In the genomic region with DNA sequence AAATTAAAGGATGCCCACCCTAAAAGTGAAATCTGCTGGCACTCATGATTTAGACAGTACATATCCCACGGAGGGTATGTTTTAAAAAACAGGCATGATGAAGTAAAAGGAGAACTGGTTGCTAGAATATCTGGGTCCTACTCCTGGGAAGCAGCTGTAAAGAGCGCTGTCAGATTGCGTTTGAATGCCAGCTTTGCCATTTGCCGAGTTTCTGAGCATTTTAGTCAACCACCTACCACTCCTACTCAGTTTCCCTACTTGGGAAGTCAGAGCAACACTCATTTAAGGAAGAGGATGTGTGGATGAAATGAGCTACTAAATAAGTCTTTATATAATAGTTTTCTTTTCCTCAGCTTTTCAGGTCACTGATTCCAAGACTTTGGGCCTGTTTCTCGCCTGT, we compare ENCODE assay signal across 8 cellular contexts. TPM values are rescaled to one million over a fixed set of nuclear protein-coding genes. Genes with fewer than 3 reads are reported as not detected.
DNase-seq lines count a peak whose midpoint lies in the region; ATAC-seq and TF ChIP-seq lines count a peak whose summit lies in the region.

No MANE protein-coding gene starts in this region.

- TF ChIP-seq POLR2A in prostate gland (IDR thresholded peaks at IDR 0.05) (no peak), GM18505 (IDR thresholded peaks at IDR 0.05; ENCODE audit: borderline replicate concordance, extremely low read depth, insufficient read depth, insufficient read length) (no peak)

- H3K79me2 ChIP-seq in PC-9 (ENCODE audit: low read depth): peaks cover 46% of the 10 kb centered on the region

- no peaks in the 10 kb centered on the region for H4K20me1 ChIP-seq in PC-9 (ENCODE audit: insufficient read depth)

- peaks cover 4% of the 10 kb centered on the region; the same call in 1 of the 2 replicates for H3F3A ChIP-seq in PC-9 (ENCODE audit: insufficient read depth, low read depth)

- POLR2A ChIA-PET in PC-9 (lab: Charles Lee; ENCODE audit: unreplicated experiment): no interaction called here

- peak overlapping the region; percentile 100 for H2AFZ ChIP-seq in PC-9

- peaks cover 27% of the 10 kb centered on the region for H3K4me1 ChIP-seq in PC-9 (replicated peaks; ENCODE audit: insufficient read depth)
- no peaks in the 10 kb centered on the region for H3K4me1 ChIP-seq in prostate gland (replicated peaks)

- no peak for TF ChIP-seq CTCF in PC-9 (conservative IDR thresholded peaks at IDR 0.05)
- TF ChIP-seq CTCF in epithelial cell of esophagus (IDR thresholded peaks at IDR 0.05; ENCODE audit: insufficient read depth, low read depth, low read length, missing control alignments): no peak
- TF ChIP-seq CTCF in prostate gland (IDR thresholded peaks at IDR 0.05): no peak

- peak; percentile 41 for DNase-seq in DMS79 treated with DMSO at 0.1 percent for 48 hours (lab: John Stamatoyannopoulos, UW)
- peak in 1 of 2 experiments; percentile 25 for DNase-seq in PC-9
- no peak for DNase-seq in epithelial cell of esophagus (ENCODE audit: low read depth)
- no peak for DNase-seq in prostate gland (ENCODE audit: low spot score)
- DNase-seq in AG08395 (ENCODE audit: low spot score): no peak
- DNase-seq in NCI-H345 treated with DMSO at 0.1 percent for 48 hours (lab: John Stamatoyannopoulos, UW; ENCODE audit: unreplicated experiment): no peak

- BruUV-seq in PC-9 (replicated peaks; lab: Mats Ljungman, UMichigan): TSS peak; percentile 75

- H3K4me2 ChIP-seq in PC-9: peak overlapping the region; percentile 95

- H3K27me3 ChIP-seq in PC-9 (ENCODE audit: insufficient read depth, low read depth) (no peaks in the 10 kb centered on the region), prostate gland (replicated peaks; ENCODE audit: insufficient read depth) (no peaks in the 10 kb centered on the region)

- intact Hi-C loops in PC-9 (cut with micrococcal nuclease; ENCODE audit: unreplicated experiment) (no loop called here), prostate gland (cut with DNase I) (loop anchor here (5.0 kb wide), 1 partner anchor 462 kb away; no protein-coding TSS in a partner anchor)

- H3K36me3 ChIP-seq in PC-9 (ENCODE audit: low read depth) (peaks cover 10% of the 10 kb centered on the region), prostate gland (no peaks in the 10 kb centered on the region)

- H3K4me3 ChIP-seq in PC-9 (peak overlapping the region; percentile 83), epithelial cell of esophagus (ENCODE audit: low read length) (peak overlapping the region; percentile 95), prostate gland (peak overlapping the region; percentile 78 to 83)

- CTCF ChIA-PET in PC-9 (lab: Charles Lee): no interaction called here

- H3K9me3 ChIP-seq in PC-9 (ENCODE audit: insufficient read depth, low read depth) (no peaks in the 10 kb centered on the region), prostate gland (no peaks in the 10 kb centered on the region)

- H3K9me2 ChIP-seq in PC-9 (ENCODE audit: insufficient read depth): no peaks in the 10 kb centered on the region

- WGBS in prostate gland: 24% methylated on average over 5 of the region's 5 CpGs

- ATAC-seq in GM18861 (IDR thresholded peaks at IDR 0.05; ENCODE audit: unreplicated experiment) (no peak), GM18505 (IDR thresholded peaks at IDR 0.05; ENCODE audit: unreplicated experiment) (no peak)

- H3K27ac ChIP-seq in PC-9: peak overlapping the region; percentile 49
- peak overlapping the region; percentile 95 to 96 for H3K27ac ChIP-seq in prostate gland

RNA-seq across cellular contexts. Expression of a gene that starts 1.1 kb away (rescaled TPM):
- 15.5 and 20.5 TPM in 2 replicates for total RNA-seq in PC-9 (2021)
- 10 to 100 TPM; 19.5 to 31.4 TPM for total RNA-seq in prostate gland
